In the genomic region with DNA sequence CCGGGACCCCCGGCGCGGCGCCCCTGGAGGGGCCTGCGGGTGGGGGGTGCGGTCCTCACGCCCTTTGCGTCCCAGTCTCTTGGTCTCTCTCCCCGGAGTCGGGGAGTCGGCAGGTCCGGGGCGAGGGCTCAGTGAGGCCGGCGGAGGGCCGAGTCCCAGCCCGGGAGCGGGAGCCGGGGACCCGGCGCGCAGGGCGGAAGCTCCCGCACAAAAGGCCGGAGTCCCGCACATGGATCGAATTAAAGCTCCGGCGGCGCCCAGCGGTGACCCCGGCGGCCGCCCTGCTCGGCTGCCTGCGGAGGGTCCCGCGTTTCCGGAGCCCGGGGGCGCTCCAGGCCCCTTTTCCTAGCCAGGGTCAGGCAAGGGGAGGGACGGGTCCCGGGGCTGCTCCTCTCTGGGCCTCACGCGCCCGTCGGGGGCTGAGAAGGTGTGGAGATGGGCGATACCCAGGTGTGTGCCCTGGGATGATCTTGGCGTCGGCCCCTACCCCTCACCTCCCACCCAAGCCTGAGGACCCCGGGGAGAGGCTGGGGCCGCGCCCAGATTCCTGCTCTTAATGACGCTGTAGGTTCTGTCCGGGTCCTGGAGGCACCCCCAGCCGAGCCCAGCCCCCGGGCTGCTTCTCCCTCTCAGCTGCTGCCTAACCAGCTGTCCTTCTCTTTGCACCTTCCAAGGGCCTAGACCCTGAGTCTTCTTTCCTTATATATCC, we compare ENCODE assay signal across 10 cellular contexts. TPM values are rescaled to one million over a fixed set of nuclear protein-coding genes. Genes with fewer than 3 reads are reported as not detected.
DNase-seq lines count a peak whose midpoint lies in the region; ATAC-seq and TF ChIP-seq lines count a peak whose summit lies in the region.
"Had no signal": no experiment of that assay in that cellular context is flagged by ENCODE, and none has a peak within 500 bp of the region (broad histone marks: within the 10 kb centered on the region; RNA-seq: fewer than 3 reads in every experiment).

No MANE protein-coding gene starts in this region.

- intact Hi-C loops in left cardiac atrium (cut with DNase I) = no loop called here

- H3K4me3 Mint-ChIP-seq in activated T-cell treated with anti-CD3 and anti-CD28 coated beads, Interleukin-2, amount 50 U/mL, for 72 hours = peak overlapping the region; percentile 24 to 63

- no peak overlapping the region for H3K27ac Mint-ChIP-seq in activated T-cell treated with anti-CD3 and anti-CD28 coated beads, Interleukin-2, amount 50 U/mL, for 72 hours

- H3K27me3 Mint-ChIP-seq in activated T-cell treated with anti-CD3 and anti-CD28 coated beads, Interleukin-2, amount 50 U/mL, for 72 hours (ENCODE audit: low read depth) = peaks cover 46% of the 10 kb centered on the region

- DNase-seq in GM13976 (ENCODE audit: low spot score) (peak; percentile 66), left cardiac atrium (no peak), retina (peak; percentile 71), NCI-H2029 (lab: John Stamatoyannopoulos, UW) (no peak), DMS153 (lab: John Stamatoyannopoulos, UW) (no peak)
- no peak for DNase-seq in activated T-cell treated with anti-CD3 and anti-CD28 coated beads, Interleukin-2, amount 50 U/mL, for 72 hours
- DNase-seq: T-helper 2 cell had no signal

- H3K36me3 Mint-ChIP-seq in activated T-cell treated with anti-CD3 and anti-CD28 coated beads, Interleukin-2, amount 50 U/mL, for 72 hours (ENCODE audit: insufficient read depth in 2 of 2) = no peaks in the 10 kb centered on the region

- TF ChIP-seq CTCF in GM13976 (IDR thresholded peaks at IDR 0.05; ENCODE audit: borderline replicate concordance, control extremely low read depth, extremely low read depth, insufficient read depth, missing control alignments) = no peak

- in situ Hi-C loops in GM13976 (cut with MboI; ENCODE audit: low sequenced_read_pairs, unreplicated experiment) = no loop called here

- H3K9me3 Mint-ChIP-seq in activated T-cell treated with anti-CD3 and anti-CD28 coated beads, Interleukin-2, amount 50 U/mL, for 72 hours = no peaks in the 10 kb centered on the region

- peak; percentile 48 to 53 for ATAC-seq in activated T-cell treated with anti-CD3 and anti-CD28 coated beads, Interleukin-2, amount 50 U/mL, for 72 hours (replicated peaks in 1 of 2)
- peak; percentile 17 to 31 for ATAC-seq in left cardiac atrium
- ATAC-seq in HG02870 (IDR thresholded peaks at IDR 0.05; ENCODE audit: unreplicated experiment) = no peak
- no peak for ATAC-seq in HG03045 (IDR thresholded peaks at IDR 0.05; ENCODE audit: unreplicated experiment)

- H3K4me1 Mint-ChIP-seq in activated T-cell treated with anti-CD3 and anti-CD28 coated beads, Interleukin-2, amount 50 U/mL, for 72 hours (ENCODE audit: low read depth) = peaks cover 8% of the 10 kb centered on the region

RNA-seq across cellular contexts. Expression of gene FBLIM1, which starts 0.5 kb away (rescaled TPM):
- not detected for total RNA-seq in activated T-cell treated with anti-CD3 and anti-CD28 coated beads, Interleukin-2, amount 50 U/mL, for 72 hours
- 10 to 100 TPM; 75.1 to 82.8 TPM for total RNA-seq in left cardiac atrium

RNA-seq across cellular contexts. Expression of gene TMEM82, which starts 16.8 kb away (rescaled TPM):
- under 1 TPM in 1 of 2 donors, not detected in 1; 0.49 TPM for total RNA-seq in activated T-cell treated with anti-CD3 and anti-CD28 coated beads, Interleukin-2, amount 50 U/mL, for 72 hours
- not detected for total RNA-seq in left cardiac atrium
- total RNA-seq: pulmonary artery endothelial cell had no signal

RNA-seq across cellular contexts. Expression of gene SLC25A34, which starts 23.0 kb away (rescaled TPM):
- 1 to 10 TPM; 2.5 to 3.0 TPM for total RNA-seq in activated T-cell treated with anti-CD3 and anti-CD28 coated beads, Interleukin-2, amount 50 U/mL, for 72 hours
- 1 to 10 TPM; 5.4 to 7.3 TPM for total RNA-seq in left cardiac atrium

RNA-seq across cellular contexts. Expression of gene UQCRHL, which starts 48.3 kb away (rescaled TPM):
- total RNA-seq in activated T-cell treated with anti-CD3 and anti-CD28 coated beads, Interleukin-2, amount 50 U/mL, for 72 hours = 1 to 10 TPM; 2.2 to 2.9 TPM
- total RNA-seq in left cardiac atrium = 1 to 10 TPM; 3.9 to 4.0 TPM

Comparison
In these comparisons a context has a peak if more than half of its experiments do, and no peak if none do; other contexts are left out.
1. DNase-seq: peak in GM13976 (single experiment) and retina (single experiment); none in activated T-cell treated with anti-CD3 and anti-CD28 coated beads, Interleukin-2, amount 50 U/mL, for 72 hours (0 of 2), left cardiac atrium (single experiment), NCI-H2029 (single experiment) and DMS153 (single experiment).
2. ATAC-seq: peak in activated T-cell treated with anti-CD3 and anti-CD28 coated beads, Interleukin-2, amount 50 U/mL, for 72 hours (2 of 2) and left cardiac atrium (2 of 2); none in HG02870 (single experiment) and HG03045 (single experiment).
3. RNA of gene FBLIM1, which starts 0.5 kb away (total RNA-seq): 75.1 to 82.8 TPM in left cardiac atrium; not detected in activated T-cell treated with anti-CD3 and anti-CD28 coated beads, Interleukin-2, amount 50 U/mL, for 72 hours; every median in the first group is over 10 times any median in the second.